20 cellular contexts compared by ENCODE assay signal in genomic region chr2:19580830-19581229, GRCh38.
DNase-seq lines count a peak whose midpoint lies in the region; ATAC-seq and TF ChIP-seq lines count a peak whose summit lies in the region.
"Had no signal": no experiment of that assay in that cellular context is flagged by ENCODE, and none has a peak within 500 bp of the region (broad histone marks: within the 10 kb centered on the region; RNA-seq: fewer than 3 reads in every experiment).

No MANE protein-coding gene starts in this region.

- no peaks in the 10 kb centered on the region for H3K9me3 ChIP-seq in right atrium auricular region
- H3K9me3 ChIP-seq: A549, pancreas, thyroid gland had no signal

- no peaks in the 10 kb centered on the region for H3K36me3 ChIP-seq in right atrium auricular region
- H3K36me3 ChIP-seq: pancreas, thyroid gland had no signal

- DNase-seq in Right ventricle myocardium superior (no peak), right atrium auricular region (ENCODE audit: low spot score) (no peak), epithelial cell of proximal tubule (ENCODE audit: low read depth) (peak; percentile 43), left kidney (ENCODE audit: low read depth, low spot score) (peak; percentile 81), NCI-H345 (lab: John Stamatoyannopoulos, UW) (no peak), endothelial cell (ENCODE audit: low spot score) (no peak), immature natural killer cell (no peak), COLO829 (ENCODE audit: low spot score) (no peak)
- DNase-seq: activated CD4-positive, alpha-beta memory T cell treated with anti-CD3 and anti-CD28 coated beads for 36 hours; activated T-cell treated with anti-CD3 and anti-CD28 coated beads, Interleukin-2, amount 50 U/mL, for 72 hours; DND-41; midbrain; NCI-H2081 treated with DMSO at 0.1 percent for 48 hours; NCI-H524 treated with DMSO at 0.1 percent for 48 hours; pancreas; small intestine; thyroid gland had no signal

- H3K27ac ChIP-seq in right atrium auricular region, result no peak overlapping the region
- H3K27ac ChIP-seq: pancreas, thyroid gland had no signal

- H3K4me3 Mint-ChIP-seq in endothelial cell (ENCODE audit: unreplicated experiment), result no peak overlapping the region
- no peak overlapping the region for H3K4me3 Mint-ChIP-seq in immature natural killer cell
- H3K4me3 Mint-ChIP-seq: activated CD4-positive, alpha-beta memory T cell treated with anti-CD3 and anti-CD28 coated beads for 36 hours; activated T-cell treated with anti-CD3 and anti-CD28 coated beads, Interleukin-2, amount 50 U/mL, for 72 hours; CD14-positive monocyte; HFFc6 had no signal

- H3K27me3 ChIP-seq in right atrium auricular region, result no peaks in the 10 kb centered on the region
- H3K27me3 ChIP-seq: pancreas, thyroid gland had no signal

- peak; percentile 75 for ATAC-seq in Right ventricle myocardium superior (ENCODE audit: poor library complexity)
- ATAC-seq: activated T-cell treated with anti-CD3 and anti-CD28 coated beads, Interleukin-2, amount 50 U/mL, for 72 hours; pancreas had no signal

- H3K4me1 Mint-ChIP-seq in endothelial cell (ENCODE audit: unreplicated experiment), result peaks cover 16% of the 10 kb centered on the region
- H3K4me1 Mint-ChIP-seq in immature natural killer cell, result no peaks in the 10 kb centered on the region
- H3K4me1 Mint-ChIP-seq: CD14-positive monocyte had no signal

- H3K4me3 ChIP-seq in right atrium auricular region, result no peak overlapping the region
- H3K4me3 ChIP-seq in epithelial cell of proximal tubule (ENCODE audit: low read depth, low read length), result no peak overlapping the region
- H3K4me3 ChIP-seq: A549, pancreas, thyroid gland had no signal

- no peak for TF ChIP-seq CTCF in right atrium auricular region (IDR thresholded peaks at IDR 0.05)
- no peak for TF ChIP-seq CTCF in epithelial cell of proximal tubule (conservative IDR thresholded peaks at IDR 0.05; ENCODE audit: low read depth, low read length)
- no peak for TF ChIP-seq CTCF in endothelial cell (IDR thresholded peaks at IDR 0.05; ENCODE audit: unreplicated experiment)

- H3K27me3 Mint-ChIP-seq in endothelial cell (ENCODE audit: unreplicated experiment) (no peaks in the 10 kb centered on the region), immature natural killer cell (ENCODE audit: low read depth in 3 of 3) (peaks cover 0 to 3% (median 0%) of the 10 kb centered on the region in 3 donors)

- no peaks in the 10 kb centered on the region for H3K9me3 Mint-ChIP-seq in endothelial cell (ENCODE audit: unreplicated experiment)
- H3K9me3 Mint-ChIP-seq in immature natural killer cell, result peaks cover 0 to 8% (median 2%) of the 10 kb centered on the region in 6 donors
- H3K9me3 Mint-ChIP-seq: activated CD4-positive, alpha-beta memory T cell treated with anti-CD3 and anti-CD28 coated beads for 36 hours; HFFc6 had no signal

- intact Hi-C loops in Right ventricle myocardium superior (cut with DNase I), result no loop called here

- H3K36me3 Mint-ChIP-seq in endothelial cell (ENCODE audit: low read depth, unreplicated experiment) (no peaks in the 10 kb centered on the region), immature natural killer cell (no peaks in the 10 kb centered on the region)
- H3K36me3 Mint-ChIP-seq: activated CD4-positive, alpha-beta memory T cell treated with anti-CD3 and anti-CD28 coated beads for 36 hours; CD14-positive monocyte had no signal

- H3K27ac Mint-ChIP-seq in endothelial cell (ENCODE audit: unreplicated experiment) (no peak overlapping the region), immature natural killer cell (no peak overlapping the region)
- H3K27ac Mint-ChIP-seq: activated CD4-positive, alpha-beta memory T cell treated with anti-CD3 and anti-CD28 coated beads for 36 hours; activated T-cell treated with anti-CD3 and anti-CD28 coated beads, Interleukin-2, amount 50 U/mL, for 72 hours had no signal

- peaks cover 0 to 23% of the 10 kb centered on the region in 2 donors for H3K4me1 ChIP-seq in right atrium auricular region
- H3K4me1 ChIP-seq: pancreas, thyroid gland had no signal

Comparison
In these comparisons a context has a peak if more than half of its experiments do, and no peak if none do; other contexts are left out.
1. DNase-seq: peak in epithelial cell of proximal tubule (single experiment) and left kidney (single experiment); none in Right ventricle myocardium superior (single experiment), right atrium auricular region (single experiment), NCI-H345 (single experiment), endothelial cell (single experiment), immature natural killer cell (0 of 3) and COLO829 (single experiment).